Comparison of ENCODE assay signal across 8 cellular contexts in the genomic region with DNA sequence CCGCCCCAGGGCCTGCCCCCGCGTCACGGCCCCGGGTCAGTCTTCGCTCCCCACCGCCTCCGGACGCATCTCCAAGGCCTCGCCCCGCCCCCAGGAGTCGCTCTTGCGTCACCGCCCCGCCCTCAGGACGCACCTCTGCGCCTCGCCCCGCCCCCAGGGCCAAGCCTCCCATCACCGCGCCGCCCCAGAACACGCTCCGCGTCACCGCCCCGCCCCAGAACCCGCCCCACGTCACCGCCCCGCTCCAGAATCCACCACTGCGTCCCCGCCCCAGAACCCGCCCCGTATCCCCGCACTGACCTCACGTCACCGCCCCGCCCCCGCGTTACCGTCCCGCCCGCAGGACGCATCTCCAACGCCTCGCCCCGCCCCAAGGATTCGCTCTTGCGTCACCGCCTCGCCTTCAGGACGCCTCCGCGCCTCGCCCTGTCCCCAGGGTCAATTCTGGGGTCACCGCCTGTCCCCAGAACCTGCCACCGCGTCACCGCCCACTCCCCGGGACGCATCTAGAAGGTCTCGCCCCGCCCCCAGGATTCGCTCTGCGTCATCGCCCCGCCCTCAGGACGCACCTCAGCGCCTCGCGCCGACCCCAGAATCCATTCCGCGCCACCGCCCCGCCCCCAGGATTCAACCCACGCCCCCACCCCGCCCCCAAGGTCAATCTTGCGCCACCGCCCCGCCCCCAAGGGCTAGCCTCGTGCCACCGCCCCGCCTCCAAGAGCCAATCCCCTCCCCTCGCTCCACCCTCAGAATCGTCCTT. TPM values are rescaled to one million over a fixed set of nuclear protein-coding genes. Genes with fewer than 3 reads are reported as not detected.
DNase-seq lines count a peak whose midpoint lies in the region; ATAC-seq, FAIRE-seq and TF ChIP-seq lines count a peak whose summit lies in the region.

No MANE protein-coding gene starts in this region.

- no peaks in the 10 kb centered on the region for H3K9me3 ChIP-seq in kidney (ENCODE audit: control insufficient read depth in 1 of 2, low read length in 2 of 2)

- peaks cover 17 to 19% of the 10 kb centered on the region in 2 donors for H3K4me1 ChIP-seq in kidney (ENCODE audit: control insufficient read depth in 1 of 2, insufficient read depth in 1 of 2, low read depth in 1 of 2, low read length in 2 of 2)

- TF ChIP-seq CTCF in AG09309 (IDR thresholded peaks at IDR 0.05; ENCODE audit: control insufficient read depth, insufficient read depth, low read depth, low read length, missing control alignments) (no peak), kidney (IDR thresholded peaks at IDR 0.05; ENCODE audit: borderline replicate concordance, extremely low read depth, insufficient read depth) (no peak)

- H3K27ac ChIP-seq in kidney (ENCODE audit: low read depth in 2 of 2, low read length in 2 of 2), result peak overlapping the region; percentile 99 to 100

- H3K4me3 ChIP-seq in AG09309 (ENCODE audit: control insufficient read depth, low read depth, low read length) (peak overlapping the region; percentile 90), kidney (ENCODE audit: low read length in 2 of 2) (peak overlapping the region; percentile 60 to 88)

- H3K9ac ChIP-seq in kidney (ENCODE audit: low read length in 2 of 2), result no peak overlapping the region

- DNase-seq in AG09309 (ENCODE audit: low read depth), result peak; percentile 75
- DNase-seq in NCI-H446 treated with DMSO at 0.1 percent for 48 hours (lab: John Stamatoyannopoulos, UW), result peak; percentile 97
- DNase-seq in activated CD4-positive, alpha-beta T cell treated with anti-CD3 and anti-CD28 coated beads for 1 hour, result peak; percentile 100
- peak; percentile 89 to 93 for DNase-seq in cerebellar nuclear complex (lab: John Stamatoyannopoulos, UW)
- peak; percentile 100 for DNase-seq in kidney
- peak; percentile 99 for DNase-seq in stimulated activated CD4-positive, alpha-beta T cell treated with anti-CD3 and anti-CD28 coated beads, Interleukin-15, amount 100 ng/mL, for 1 hour (ENCODE audit: low read depth in 1 of 2, low spot score in 1 of 2)

- no peaks in the 10 kb centered on the region for H3K36me3 ChIP-seq in kidney (ENCODE audit: control insufficient read depth in 1 of 2, insufficient read depth in 2 of 2, low read length in 2 of 2)

- intact Hi-C loops in kidney (cut with DNase I), result no loop called here

- FAIRE-seq in kidney (lab: Jason Lieb, UNC), result no peak

- peak; percentile 48 for ATAC-seq in GM19035 (IDR thresholded peaks at IDR 0.05; ENCODE audit: unreplicated experiment)
- peak; percentile 29 for ATAC-seq in HG03378 (IDR thresholded peaks at IDR 0.05; ENCODE audit: unreplicated experiment)

RNA-seq across cellular contexts. Expression of a gene that starts 0.4 kb away (rescaled TPM):
- total RNA-seq in kidney, result 20.1 TPM
- 18.2 TPM for polyA plus RNA-seq in kidney (ENCODE audit: insufficient read depth, low read depth, low replicate concordance)

RNA-seq across cellular contexts. Expression of a gene that starts 2.2 kb away (rescaled TPM):
- 30.1 TPM for total RNA-seq in kidney
- polyA plus RNA-seq in kidney (ENCODE audit: insufficient read depth, low read depth, low replicate concordance), result 7.6 TPM

RNA-seq across cellular contexts. Expression of a gene that starts 48.6 kb away (rescaled TPM):
- total RNA-seq in kidney, result not detected
- polyA plus RNA-seq in kidney (ENCODE audit: insufficient read depth, low read depth, low replicate concordance), result not detected

Comparison
In these comparisons a context has a peak if more than half of its experiments do, and no peak if none do; other contexts are left out.
1. Peak in every context shown above with its lines: DNase-seq, ATAC-seq, H3K4me3 ChIP-seq and H3K27ac ChIP-seq.